Comparison of ENCODE assay signal across 8 cellular contexts in the genomic region with DNA sequence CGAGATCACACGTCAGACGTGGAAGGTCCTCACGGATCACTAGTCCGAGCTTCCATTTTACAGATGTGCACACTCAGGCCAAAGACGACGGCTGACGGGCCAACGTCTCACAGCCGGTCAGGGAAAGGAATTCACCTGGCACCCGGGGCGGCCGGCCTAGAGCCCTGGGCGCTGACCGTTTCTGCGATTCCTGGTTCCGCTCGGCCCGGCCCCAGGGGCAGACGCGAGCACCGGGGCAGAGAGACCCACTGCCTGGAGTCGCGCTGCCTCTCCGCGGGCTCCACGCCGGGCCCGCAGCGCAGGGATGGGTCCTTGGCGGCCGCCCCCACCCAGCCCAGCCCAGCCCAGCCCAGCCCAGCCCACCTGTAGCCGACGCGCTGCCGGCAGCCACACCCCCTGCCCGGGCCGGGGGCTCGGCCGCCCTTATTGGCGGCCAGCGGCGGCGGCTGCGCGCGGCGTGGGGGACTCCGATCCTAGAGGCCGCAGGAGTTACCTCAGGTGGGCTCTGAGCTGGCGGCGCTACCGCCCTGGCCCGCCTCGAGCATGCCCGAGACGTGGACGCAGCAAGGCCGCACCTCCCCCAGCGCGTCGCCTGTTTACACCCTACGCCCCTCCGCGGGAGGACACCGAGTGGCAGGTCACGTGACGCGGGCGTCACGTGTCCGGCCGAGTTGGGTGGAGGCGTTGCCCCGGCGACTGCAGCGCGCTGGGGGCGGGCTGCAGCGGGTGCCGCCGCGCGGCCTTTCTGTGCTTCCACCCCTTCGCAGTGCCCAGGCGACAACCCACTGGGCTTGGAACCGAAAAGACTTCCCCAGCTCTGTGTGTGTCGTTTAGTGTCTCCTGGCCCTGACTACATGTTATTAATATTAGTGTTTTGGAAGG.
DNase-seq lines count a peak whose midpoint lies in the region; ATAC-seq, FAIRE-seq and TF ChIP-seq lines count a peak whose summit lies in the region.

No MANE protein-coding gene starts in this region.

- H3K4me3 Mint-ChIP-seq in activated B cell treated with CpG ODN at 0.5 μM for 24 hours: peak overlapping the region; percentile 86

- H3K9ac ChIP-seq in keratinocyte (ENCODE audit: control insufficient read depth, extremely low read depth, insufficient read depth, low read length): peak overlapping the region; percentile 81

- FAIRE-seq in keratinocyte (lab: Jason Lieb, UNC): peak; percentile 66

- H3K9me3 Mint-ChIP-seq in activated B cell treated with CpG ODN at 0.5 μM for 24 hours: peaks cover 5% of the 10 kb centered on the region

- CTCF ChIA-PET in AG04450 (lab: Charles Lee) (interaction anchor here (1.7 kb wide), 1 partner anchor 129 kb away, joined by 8 read pairs; no protein-coding TSS in a partner anchor), activated B cell treated with CpG ODN at 0.5 μM for 24 hours (lab: Charles Lee) (interaction anchor here (1.5 kb wide), 1 partner anchor 130 kb away, joined by 9 read pairs; no protein-coding TSS in a partner anchor)

- POLR2A ChIA-PET in AG04450 (lab: Yijun Ruan, JAX) (no interaction called here), activated B cell treated with CpG ODN at 0.5 μM for 24 hours (lab: Charles Lee) (interaction anchor here (0.8 to 3.1 kb wide), 6 partner anchors 14 to 426 kb away, joined by 3 to 24 read pairs (median 4); a partner anchor contains a TSS)

- H3K27ac ChIP-seq in AG04450 (ENCODE audit: low read depth, low read length) (no peak overlapping the region), keratinocyte (ENCODE audit: control insufficient read depth, insufficient read depth, low read length) (peak overlapping the region; percentile 21)

- H2AFZ ChIP-seq in keratinocyte (ENCODE audit: control insufficient read depth, low read length): peak overlapping the region; percentile 90

- peak overlapping the region; percentile 91 for H3K27ac Mint-ChIP-seq in activated B cell treated with CpG ODN at 0.5 μM for 24 hours

- H3K36me3 Mint-ChIP-seq in activated B cell treated with CpG ODN at 0.5 μM for 24 hours (ENCODE audit: low read depth): peaks cover 24% of the 10 kb centered on the region

- no peaks in the 10 kb centered on the region for H3K27me3 Mint-ChIP-seq in activated B cell treated with CpG ODN at 0.5 μM for 24 hours

- dilution Hi-C loops in keratinocyte (cut with MboI; ENCODE audit: extremely low pct_ligation_motif_present, low sequenced_read_pairs): no loop called here

- H3K9me1 ChIP-seq in keratinocyte (ENCODE audit: control insufficient read depth, extremely low read depth, insufficient read depth, low read length): no peaks in the 10 kb centered on the region

- no peaks in the 10 kb centered on the region; the same call in 1 of the 2 replicates for H3K9me3 ChIP-seq in AG04450 (ENCODE audit: control insufficient read depth, insufficient read depth, low read length)
- no peaks in the 10 kb centered on the region for H3K9me3 ChIP-seq in keratinocyte (ENCODE audit: control insufficient read depth, low read depth, low read length)

- intact Hi-C loops in activated B cell treated with CpG ODN at 0.5 μM for 24 hours (cut with micrococcal nuclease): loop anchor here (1.0 to 5.0 kb wide), 6 partner anchors 13 to 344 kb away; a partner anchor contains a TSS

- H3K4me1 ChIP-seq in keratinocyte (ENCODE audit: control insufficient read depth, extremely low read depth, insufficient read depth, low read length): peaks cover 9% of the 10 kb centered on the region

- peak overlapping the region; percentile 92 for H3K4me2 ChIP-seq in keratinocyte (ENCODE audit: control insufficient read depth, extremely low read depth, insufficient read depth, low read depth, low read length)

- H4K20me1 ChIP-seq in keratinocyte (ENCODE audit: control insufficient read depth, extremely low read depth, insufficient read depth, low read length): no peaks in the 10 kb centered on the region

- DNase-seq in AG04450 (ENCODE audit: low read depth, low spot score) (peak; percentile 75), NCI-H2171 (lab: John Stamatoyannopoulos, UW) (peak; percentile 73), activated B cell treated with CpG ODN at 0.5 μM for 24 hours (peak; percentile 91), keratinocyte (ENCODE audit: low read depth, low spot score) (peak; percentile 60)
- DNase-seq in central memory CD4-positive, alpha-beta T cell: peak; percentile 87
- DNase-seq in stimulated activated CD4-positive, alpha-beta T cell treated with anti-CD3 and anti-CD28 coated beads, Interleukin-12 subunit alpha, Interleukin-12 subunit beta, amount 100 ng/mL, for 48 hours (ENCODE audit: low read depth in 2 of 3, low spot score in 1 of 3): peak; percentile 61 to 87 (median 79)

- ATAC-seq in GM18870 (IDR thresholded peaks at IDR 0.05; ENCODE audit: unreplicated experiment): peak; percentile 54
- ATAC-seq in HG03108 (IDR thresholded peaks at IDR 0.05; ENCODE audit: unreplicated experiment): peak; percentile 92
- peak; percentile 88 for ATAC-seq in activated B cell treated with CpG ODN at 0.5 μM for 24 hours (ENCODE audit: low read depth)

- TF ChIP-seq CTCF in AG04450 (IDR thresholded peaks at IDR 0.05; ENCODE audit: low read depth, low read length): no peak; the same call in 1 of the 2 replicates
- TF ChIP-seq CTCF in activated B cell treated with CpG ODN at 0.5 μM for 24 hours (IDR thresholded peaks at IDR 0.05): no peak
- peak in 1 of 3 experiments; percentile 8 for TF ChIP-seq CTCF in keratinocyte (optimal IDR thresholded peaks at IDR 0.05 in 1 of 3, IDR thresholded peaks at IDR 0.05 in 1 of 3, conservative IDR thresholded peaks at IDR 0.05 in 1 of 3; ENCODE audit: extremely low read depth in 1 of 3, insufficient read depth in 2 of 3, low read length in 3 of 3)

- peak overlapping the region; percentile 84 for H3K4me3 ChIP-seq in AG04450 (ENCODE audit: low read depth, low read length)
- peak overlapping the region; percentile 63 to 85 (median 80) for H3K4me3 ChIP-seq in keratinocyte (ENCODE audit: control insufficient read depth in 2 of 3, extremely low read depth in 1 of 3, insufficient read depth in 2 of 3, low read depth in 1 of 3, low read length in 3 of 3)

- no peaks in the 10 kb centered on the region for H3K36me3 ChIP-seq in keratinocyte (ENCODE audit: control insufficient read depth in 2 of 2, extremely low read depth in 1 of 2, insufficient read depth in 2 of 2, low read length in 2 of 2)

- H3K27me3 ChIP-seq in AG04450 (ENCODE audit: control insufficient read depth, insufficient read depth, low read length) (peaks cover 5% of the 10 kb centered on the region), keratinocyte (ENCODE audit: control insufficient read depth, extremely low read depth, insufficient read depth, low read length) (no peaks in the 10 kb centered on the region)

- H3K4me1 Mint-ChIP-seq in activated B cell treated with CpG ODN at 0.5 μM for 24 hours: peaks cover 42% of the 10 kb centered on the region

- H3K79me2 ChIP-seq in keratinocyte (ENCODE audit: control insufficient read depth, insufficient read depth, low read length): no peaks in the 10 kb centered on the region
